ENCODE assay signal across 18 cellular contexts in genomic region chr18:28903366-28903765, GRCh38.
"Had no signal": no experiment of that assay in that cellular context is flagged by ENCODE, and none has a peak within 500 bp of the region (broad histone marks: within the 10 kb centered on the region; RNA-seq: fewer than 3 reads in every experiment).

No MANE protein-coding gene starts in this region.

- H3K27ac ChIP-seq: adrenal gland, breast epithelium, colonic mucosa, thyroid gland had no signal

- H3K4me3 ChIP-seq: adrenal gland, breast epithelium, colonic mucosa, lung, thyroid gland had no signal

- H3K27me3 Mint-ChIP-seq: activated CD4-positive, alpha-beta T cell treated with anti-CD3 and anti-CD28 coated beads, Interleukin-2, amount 10 ng/mL, durations not matched to agents 7 days and 5 days; activated naive CD4-positive, alpha-beta T cell treated with anti-CD3 and anti-CD28 coated beads, Interleukin-2, amount 10 ng/mL, durations not matched to agents 7 days and 5 days; activated T-helper 17 cell treated with anti-CD3 and anti-CD28 coated beads, Interleukin-2, amount 50 U/mL, for 72 hours; naive B cell had no signal

- ATAC-seq: activated T-helper 17 cell treated with anti-CD3 and anti-CD28 coated beads, Interleukin-2, amount 50 U/mL, for 72 hours; left cardiac atrium had no signal

- H3K36me3 ChIP-seq: adrenal gland, breast epithelium, colonic mucosa, thyroid gland had no signal

- H3K36me3 Mint-ChIP-seq: activated naive CD4-positive, alpha-beta T cell treated with anti-CD3 and anti-CD28 coated beads, Interleukin-2, amount 10 ng/mL, durations not matched to agents 7 days and 5 days had no signal

- H3K27ac Mint-ChIP-seq: activated CD4-positive, alpha-beta T cell treated with anti-CD3 and anti-CD28 coated beads, Interleukin-2, amount 10 ng/mL, durations not matched to agents 7 days and 5 days; activated naive CD4-positive, alpha-beta T cell treated with anti-CD3 and anti-CD28 coated beads, Interleukin-2, amount 10 ng/mL, durations not matched to agents 7 days and 5 days; activated T-helper 17 cell treated with anti-CD3 and anti-CD28 coated beads, Interleukin-2, amount 50 U/mL, for 72 hours; immature natural killer cell; naive B cell had no signal

- H3K4me1 ChIP-seq: adrenal gland, breast epithelium, colonic mucosa had no signal

- H3K9me3 ChIP-seq: adrenal gland, breast epithelium, colonic mucosa, thyroid gland had no signal

- H3K4me1 Mint-ChIP-seq: activated CD4-positive, alpha-beta T cell treated with anti-CD3 and anti-CD28 coated beads, Interleukin-2, amount 10 ng/mL, durations not matched to agents 7 days and 5 days; activated naive CD4-positive, alpha-beta T cell treated with anti-CD3 and anti-CD28 coated beads, Interleukin-2, amount 10 ng/mL, durations not matched to agents 7 days and 5 days; activated T-helper 17 cell treated with anti-CD3 and anti-CD28 coated beads, Interleukin-2, amount 50 U/mL, for 72 hours; naive B cell had no signal

- H3K4me3 Mint-ChIP-seq: activated CD4-positive, alpha-beta T cell treated with anti-CD3 and anti-CD28 coated beads, Interleukin-2, amount 10 ng/mL, durations not matched to agents 7 days and 5 days; activated naive CD4-positive, alpha-beta T cell treated with anti-CD3 and anti-CD28 coated beads, Interleukin-2, amount 10 ng/mL, durations not matched to agents 7 days and 5 days; activated T-helper 17 cell treated with anti-CD3 and anti-CD28 coated beads, Interleukin-2, amount 50 U/mL, for 72 hours; immature natural killer cell; naive B cell had no signal

- DNase-seq: activated CD4-positive, alpha-beta T cell treated with anti-CD3 and anti-CD28 coated beads, Interleukin-2, amount 10 ng/mL, durations not matched to agents 7 days and 5 days; activated CD4-positive, CD25-positive, alpha-beta regulatory T cell; activated CD8-positive, alpha-beta memory T cell treated with anti-CD3 and anti-CD28 coated beads for 24 hours; activated naive CD4-positive, alpha-beta T cell treated with anti-CD3 and anti-CD28 coated beads, Interleukin-2, amount 10 ng/mL, durations not matched to agents 7 days and 5 days; activated T-cell treated with anti-CD3 and anti-CD28 coated beads for 4 hours; adrenal gland; colonic mucosa; effector memory CD4-positive, alpha-beta T cell; glutamatergic neuron; immature natural killer cell; left cardiac atrium; naive B cell; retina; T-helper 2 cell; thyroid gland had no signal

- H3K27me3 ChIP-seq: adrenal gland, breast epithelium, colonic mucosa, thyroid gland had no signal
